1 cellular context compared by ENCODE assay signal in the genomic region with DNA sequence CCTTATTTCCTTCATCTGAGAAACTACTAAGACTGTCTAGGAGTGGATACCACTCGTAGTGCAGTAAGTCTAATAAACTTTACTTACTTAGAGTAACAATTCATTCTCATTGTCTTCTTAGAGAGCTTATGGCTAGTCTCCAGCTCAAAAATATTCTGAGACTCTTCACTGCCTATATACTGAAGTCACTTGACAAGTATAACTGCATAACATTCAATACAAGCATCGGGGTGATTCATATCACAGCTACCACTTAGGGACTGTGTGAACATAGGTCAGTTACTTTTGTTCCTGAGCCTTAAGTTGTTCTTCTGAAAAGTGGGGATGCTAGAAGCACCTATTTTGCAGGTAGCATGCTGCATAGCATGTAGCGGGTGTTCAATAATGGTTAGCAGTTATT.
TF ChIP-seq lines count a peak whose summit lies in the region.

No MANE protein-coding gene starts in this region.

TF ChIP-seq in GM12878, 131 proteins besides CTCF, POLR2A, EP300 and RAD21 (continued from another document):
- TF ChIP-seq, protein P1, sequence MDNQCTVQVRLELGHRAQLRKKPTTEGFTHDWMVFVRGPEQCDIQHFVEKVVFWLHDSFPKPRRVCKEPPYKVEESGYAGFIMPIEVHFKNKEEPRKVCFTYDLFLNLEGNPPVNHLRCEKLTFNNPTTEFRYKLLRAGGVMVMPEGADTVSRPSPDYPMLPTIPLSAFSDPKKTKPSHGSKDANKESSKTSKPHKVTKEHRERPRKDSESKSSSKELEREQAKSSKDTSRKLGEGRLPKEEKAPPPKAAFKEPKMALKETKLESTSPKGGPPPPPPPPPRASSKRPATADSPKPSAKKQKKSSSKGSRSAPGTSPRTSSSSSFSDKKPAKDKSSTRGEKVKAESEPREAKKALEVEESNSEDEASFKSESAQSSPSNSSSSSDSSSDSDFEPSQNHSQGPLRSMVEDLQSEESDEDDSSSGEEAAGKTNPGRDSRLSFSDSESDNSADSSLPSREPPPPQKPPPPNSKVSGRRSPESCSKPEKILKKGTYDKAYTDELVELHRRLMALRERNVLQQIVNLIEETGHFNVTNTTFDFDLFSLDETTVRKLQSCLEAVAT (IDR thresholded peaks at IDR 0.05) = no peak
- TF ChIP-seq, protein P2, sequence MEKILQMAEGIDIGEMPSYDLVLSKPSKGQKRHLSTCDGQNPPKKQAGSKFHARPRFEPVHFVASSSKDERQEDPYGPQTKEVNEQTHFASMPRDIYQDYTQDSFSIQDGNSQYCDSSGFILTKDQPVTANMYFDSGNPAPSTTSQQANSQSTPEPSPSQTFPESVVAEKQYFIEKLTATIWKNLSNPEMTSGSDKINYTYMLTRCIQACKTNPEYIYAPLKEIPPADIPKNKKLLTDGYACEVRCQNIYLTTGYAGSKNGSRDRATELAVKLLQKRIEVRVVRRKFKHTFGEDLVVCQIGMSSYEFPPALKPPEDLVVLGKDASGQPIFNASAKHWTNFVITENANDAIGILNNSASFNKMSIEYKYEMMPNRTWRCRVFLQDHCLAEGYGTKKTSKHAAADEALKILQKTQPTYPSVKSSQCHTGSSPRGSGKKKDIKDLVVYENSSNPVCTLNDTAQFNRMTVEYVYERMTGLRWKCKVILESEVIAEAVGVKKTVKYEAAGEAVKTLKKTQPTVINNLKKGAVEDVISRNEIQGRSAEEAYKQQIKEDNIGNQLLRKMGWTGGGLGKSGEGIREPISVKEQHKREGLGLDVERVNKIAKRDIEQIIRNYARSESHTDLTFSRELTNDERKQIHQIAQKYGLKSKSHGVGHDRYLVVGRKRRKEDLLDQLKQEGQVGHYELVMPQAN (conservative IDR thresholded peaks at IDR 0.05) = no peak
- TF ChIP-seq, protein P3, sequence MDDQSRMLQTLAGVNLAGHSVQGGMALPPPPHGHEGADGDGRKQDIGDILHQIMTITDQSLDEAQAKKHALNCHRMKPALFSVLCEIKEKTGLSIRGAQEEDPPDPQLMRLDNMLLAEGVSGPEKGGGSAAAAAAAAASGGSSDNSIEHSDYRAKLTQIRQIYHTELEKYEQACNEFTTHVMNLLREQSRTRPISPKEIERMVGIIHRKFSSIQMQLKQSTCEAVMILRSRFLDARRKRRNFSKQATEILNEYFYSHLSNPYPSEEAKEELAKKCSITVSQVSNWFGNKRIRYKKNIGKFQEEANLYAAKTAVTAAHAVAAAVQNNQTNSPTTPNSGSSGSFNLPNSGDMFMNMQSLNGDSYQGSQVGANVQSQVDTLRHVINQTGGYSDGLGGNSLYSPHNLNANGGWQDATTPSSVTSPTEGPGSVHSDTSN (IDR thresholded peaks at IDR 0.05; ENCODE audit: insufficient replicate concordance, low read depth, low read length) = no peak
- TF ChIP-seq TAF1 (IDR thresholded peaks at IDR 0.05; ENCODE audit: borderline replicate concordance, low read depth, low read length) = no peak
- no peak for TF ChIP-seq KAT2A (conservative IDR thresholded peaks at IDR 0.05; ENCODE audit: control insufficient read depth, low read depth, low read length)
- TF ChIP-seq TCF3 (IDR thresholded peaks at IDR 0.05; ENCODE audit: borderline replicate concordance, insufficient read depth, low read depth, low read length) = no peak
- TF ChIP-seq YY1 (IDR thresholded peaks at IDR 0.05; ENCODE audit: low read depth, low read length) = no peak
TF ChIP-seq in GM12878: peak in this region for 0.
